ENCODE assay signal across 1 cellular context in genomic region chr10:9103301-9103700, GRCh38.
TF ChIP-seq lines count a peak whose summit lies in the region.

No MANE protein-coding gene starts in this region.

TF ChIP-seq in HEK293, 187 proteins besides CTCF, POLR2A, EP300 and RAD21 (continued from another document):
- TF ChIP-seq PATZ1 (tag by site-specific recombination; IDR thresholded peaks at IDR 0.05) (0 out of 2 replicates have a peak, but pooled peaks have one; percentile 47), FEZF1 (tag by site-specific recombination; IDR thresholded peaks at IDR 0.05) (0 out of 2 replicates have a peak, but pooled peaks have one; percentile 12), KLF8 (tag by site-specific recombination; IDR thresholded peaks at IDR 0.05) (peak; percentile 46), MZF1 (tag by site-specific recombination; IDR thresholded peaks at IDR 0.05; ENCODE audit: borderline replicate concordance) (0 out of 2 replicates have a peak, but pooled peaks have one; percentile 62), ZNF510 (tag by site-specific recombination; IDR thresholded peaks at IDR 0.05; ENCODE audit: insufficient replicate concordance) (no peak), ZNF544 (tag by site-specific recombination; IDR thresholded peaks at IDR 0.05) (no peak), ZNF10 (tag by site-specific recombination; IDR thresholded peaks at IDR 0.05) (peak; percentile 35; the same call in 1 of the 2 replicates), ZNF19 (tag by site-specific recombination; IDR thresholded peaks at IDR 0.05; ENCODE audit: low read depth) (no peak), ZBTB21 (tag by site-specific recombination; IDR thresholded peaks at IDR 0.05) (peak; percentile 43; the same call in 1 of the 2 replicates), ZNF24 (tag by site-specific recombination; IDR thresholded peaks at IDR 0.05) (no peak), ZNF132 (tag by site-specific recombination; IDR thresholded peaks at IDR 0.05; ENCODE audit: borderline replicate concordance) (no peak), SP7 (tag by site-specific recombination; IDR thresholded peaks at IDR 0.05) (0 out of 2 replicates have a peak, but pooled peaks have one; percentile 18), ZNF629 (tag by site-specific recombination; IDR thresholded peaks at IDR 0.05) (peak; percentile 65), ZNF600 (tag by site-specific recombination; IDR thresholded peaks at IDR 0.05) (peak; percentile 85), ZNF2 (tag by site-specific recombination; IDR thresholded peaks at IDR 0.05) (no peak), WT1 (tag by site-specific recombination; IDR thresholded peaks at IDR 0.05) (0 out of 2 replicates have a peak, but pooled peaks have one; percentile 15)
- TF ChIP-seq, protein P1, sequence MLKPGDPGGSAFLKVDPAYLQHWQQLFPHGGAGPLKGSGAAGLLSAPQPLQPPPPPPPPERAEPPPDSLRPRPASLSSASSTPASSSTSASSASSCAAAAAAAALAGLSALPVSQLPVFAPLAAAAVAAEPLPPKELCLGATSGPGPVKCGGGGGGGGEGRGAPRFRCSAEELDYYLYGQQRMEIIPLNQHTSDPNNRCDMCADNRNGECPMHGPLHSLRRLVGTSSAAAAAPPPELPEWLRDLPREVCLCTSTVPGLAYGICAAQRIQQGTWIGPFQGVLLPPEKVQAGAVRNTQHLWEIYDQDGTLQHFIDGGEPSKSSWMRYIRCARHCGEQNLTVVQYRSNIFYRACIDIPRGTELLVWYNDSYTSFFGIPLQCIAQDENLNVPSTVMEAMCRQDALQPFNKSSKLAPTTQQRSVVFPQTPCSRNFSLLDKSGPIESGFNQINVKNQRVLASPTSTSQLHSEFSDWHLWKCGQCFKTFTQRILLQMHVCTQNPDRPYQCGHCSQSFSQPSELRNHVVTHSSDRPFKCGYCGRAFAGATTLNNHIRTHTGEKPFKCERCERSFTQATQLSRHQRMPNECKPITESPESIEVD (tag by site-specific recombination; IDR thresholded peaks at IDR 0.05) = peak; percentile 34; the same call in 1 of the 2 replicates
- TF ChIP-seq, protein P2, sequence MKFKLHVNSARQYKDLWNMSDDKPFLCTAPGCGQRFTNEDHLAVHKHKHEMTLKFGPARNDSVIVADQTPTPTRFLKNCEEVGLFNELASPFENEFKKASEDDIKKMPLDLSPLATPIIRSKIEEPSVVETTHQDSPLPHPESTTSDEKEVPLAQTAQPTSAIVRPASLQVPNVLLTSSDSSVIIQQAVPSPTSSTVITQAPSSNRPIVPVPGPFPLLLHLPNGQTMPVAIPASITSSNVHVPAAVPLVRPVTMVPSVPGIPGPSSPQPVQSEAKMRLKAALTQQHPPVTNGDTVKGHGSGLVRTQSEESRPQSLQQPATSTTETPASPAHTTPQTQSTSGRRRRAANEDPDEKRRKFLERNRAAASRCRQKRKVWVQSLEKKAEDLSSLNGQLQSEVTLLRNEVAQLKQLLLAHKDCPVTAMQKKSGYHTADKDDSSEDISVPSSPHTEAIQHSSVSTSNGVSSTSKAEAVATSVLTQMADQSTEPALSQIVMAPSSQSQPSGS (tag by site-specific recombination; IDR thresholded peaks at IDR 0.05; ENCODE audit: low read depth) = peak; percentile 83
- TF ChIP-seq, protein P3, sequence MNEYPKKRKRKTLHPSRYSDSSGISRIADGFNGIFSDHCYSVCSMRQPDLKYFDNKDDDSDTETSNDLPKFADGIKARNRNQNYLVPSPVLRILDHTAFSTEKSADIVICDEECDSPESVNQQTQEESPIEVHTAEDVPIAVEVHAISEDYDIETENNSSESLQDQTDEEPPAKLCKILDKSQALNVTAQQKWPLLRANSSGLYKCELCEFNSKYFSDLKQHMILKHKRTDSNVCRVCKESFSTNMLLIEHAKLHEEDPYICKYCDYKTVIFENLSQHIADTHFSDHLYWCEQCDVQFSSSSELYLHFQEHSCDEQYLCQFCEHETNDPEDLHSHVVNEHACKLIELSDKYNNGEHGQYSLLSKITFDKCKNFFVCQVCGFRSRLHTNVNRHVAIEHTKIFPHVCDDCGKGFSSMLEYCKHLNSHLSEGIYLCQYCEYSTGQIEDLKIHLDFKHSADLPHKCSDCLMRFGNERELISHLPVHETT (tag by site-specific recombination; IDR thresholded peaks at IDR 0.05) = peak; percentile 67
- TF ChIP-seq, protein P4, sequence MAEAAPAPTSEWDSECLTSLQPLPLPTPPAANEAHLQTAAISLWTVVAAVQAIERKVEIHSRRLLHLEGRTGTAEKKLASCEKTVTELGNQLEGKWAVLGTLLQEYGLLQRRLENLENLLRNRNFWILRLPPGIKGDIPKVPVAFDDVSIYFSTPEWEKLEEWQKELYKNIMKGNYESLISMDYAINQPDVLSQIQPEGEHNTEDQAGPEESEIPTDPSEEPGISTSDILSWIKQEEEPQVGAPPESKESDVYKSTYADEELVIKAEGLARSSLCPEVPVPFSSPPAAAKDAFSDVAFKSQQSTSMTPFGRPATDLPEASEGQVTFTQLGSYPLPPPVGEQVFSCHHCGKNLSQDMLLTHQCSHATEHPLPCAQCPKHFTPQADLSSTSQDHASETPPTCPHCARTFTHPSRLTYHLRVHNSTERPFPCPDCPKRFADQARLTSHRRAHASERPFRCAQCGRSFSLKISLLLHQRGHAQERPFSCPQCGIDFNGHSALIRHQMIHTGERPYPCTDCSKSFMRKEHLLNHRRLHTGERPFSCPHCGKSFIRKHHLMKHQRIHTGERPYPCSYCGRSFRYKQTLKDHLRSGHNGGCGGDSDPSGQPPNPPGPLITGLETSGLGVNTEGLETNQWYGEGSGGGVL (tag by site-specific recombination; IDR thresholded peaks at IDR 0.05) = 0 out of 2 replicates have a peak, but pooled peaks have one; percentile 9
